26 cellular contexts compared by ENCODE assay signal in genomic region chr9:95175523-95175922, GRCh38.
A peak's percentile ranks its signal among the peaks of the same experiment; 100 is the strongest.
DNase-seq lines count a peak whose midpoint lies in the region; ATAC-seq lines count a peak whose summit lies in the region.
"Had no signal": no experiment of that assay in that cellular context is flagged by ENCODE, and none has a peak within 500 bp of the region (broad histone marks: within the 10 kb centered on the region; RNA-seq: fewer than 3 reads in every experiment).

No MANE protein-coding gene starts in this region.

- H3K27me3 ChIP-seq in stomach smooth muscle (ENCODE audit: control insufficient read depth in 1 of 2, insufficient read depth in 2 of 2, low read length in 2 of 2): no peaks in the 10 kb centered on the region
- H3K27me3 ChIP-seq: ascending aorta, ovary, upper lobe of right lung had no signal

- DNase-seq in NCI-H748 (lab: John Stamatoyannopoulos, UW; ENCODE audit: unreplicated experiment) (peak; percentile 52), NCI-H748 treated with DMSO at 0.1 percent for 48 hours (lab: John Stamatoyannopoulos, UW) (no peak), NCI-H2107 treated with DMSO at 0.1 percent for 48 hours (lab: John Stamatoyannopoulos, UW; ENCODE audit: unreplicated experiment) (peak; percentile 83), NCI-H69 (lab: John Stamatoyannopoulos, UW) (peak; percentile 98)
- no peak for DNase-seq in activated naive CD4-positive, alpha-beta T cell treated with anti-CD3 and anti-CD28 coated beads, Interleukin-2, amount 10 ng/mL, durations not matched to agents 7 days and 5 days
- DNase-seq: activated CD4-positive, alpha-beta T cell treated with anti-CD3 and anti-CD28 coated beads, Interleukin-2, amount 10 ng/mL, durations not matched to agents 7 days and 5 days; DND-41; HCEC 1CT; islet precursor cell; naive thymus-derived CD4-positive, alpha-beta T cell; NCI-H1436 treated with DMSO at 0.1 percent for 48 hours; NCI-H774; ovary; stimulated activated CD4-positive, alpha-beta T cell treated with anti-CD3 and anti-CD28 coated beads, Interleukin-2, amount 100 ng/mL, for 24 hours; upper lobe of right lung had no signal

- peaks cover 4% of the 10 kb centered on the region for H3K36me3 Mint-ChIP-seq in activated naive CD4-positive, alpha-beta T cell treated with anti-CD3 and anti-CD28 coated beads, Interleukin-2, amount 10 ng/mL, durations not matched to agents 7 days and 5 days
- H3K36me3 Mint-ChIP-seq: mesothelial cell of epicardium had no signal

- H3K36me3 ChIP-seq in stomach smooth muscle (ENCODE audit: control insufficient read depth in 2 of 2, insufficient read depth in 2 of 2, low read length in 2 of 2): no peaks in the 10 kb centered on the region
- H3K36me3 ChIP-seq: ascending aorta, ovary, upper lobe of right lung had no signal

- no peak overlapping the region for H3K4me3 ChIP-seq in stomach smooth muscle (ENCODE audit: low read length in 2 of 2)
- H3K4me3 ChIP-seq: ascending aorta, ovary, smooth muscle cell, upper lobe of right lung had no signal

- no peak overlapping the region for H3K9ac ChIP-seq in stomach smooth muscle (ENCODE audit: low read length in 2 of 2)

- peaks cover 9% of the 10 kb centered on the region for H3K4me1 ChIP-seq in stomach smooth muscle (ENCODE audit: control insufficient read depth, insufficient read depth, low read length)
- H3K4me1 ChIP-seq: ascending aorta had no signal

- no peaks in the 10 kb centered on the region for H3K9me3 Mint-ChIP-seq in activated naive CD4-positive, alpha-beta T cell treated with anti-CD3 and anti-CD28 coated beads, Interleukin-2, amount 10 ng/mL, durations not matched to agents 7 days and 5 days
- H3K9me3 Mint-ChIP-seq: activated CD4-positive, alpha-beta T cell treated with anti-CD3 and anti-CD28 coated beads, Interleukin-2, amount 10 ng/mL, durations not matched to agents 7 days and 5 days; mesothelial cell of epicardium; T-helper 2 cell treated with Interferon-gamma antibody and Interleukin-4, amounts not matched to agents 5 μg/mL and 100 μg/mL, for 36 hours had no signal

- peaks cover 9% of the 10 kb centered on the region for H3K4me1 Mint-ChIP-seq in activated naive CD4-positive, alpha-beta T cell treated with anti-CD3 and anti-CD28 coated beads, Interleukin-2, amount 10 ng/mL, durations not matched to agents 7 days and 5 days
- H3K4me1 Mint-ChIP-seq: B cell had no signal

- no peaks in the 10 kb centered on the region for H3K27me3 Mint-ChIP-seq in activated naive CD4-positive, alpha-beta T cell treated with anti-CD3 and anti-CD28 coated beads, Interleukin-2, amount 10 ng/mL, durations not matched to agents 7 days and 5 days
- H3K27me3 Mint-ChIP-seq: activated CD4-positive, alpha-beta T cell treated with anti-CD3 and anti-CD28 coated beads, Interleukin-2, amount 10 ng/mL, durations not matched to agents 7 days and 5 days; activated naive CD8-positive, alpha-beta T cell; B cell; naive thymus-derived CD4-positive, alpha-beta T cell had no signal

- H3K4me3 Mint-ChIP-seq in activated naive CD4-positive, alpha-beta T cell treated with anti-CD3 and anti-CD28 coated beads, Interleukin-2, amount 10 ng/mL, durations not matched to agents 7 days and 5 days: no peak overlapping the region
- H3K4me3 Mint-ChIP-seq: activated CD4-positive, alpha-beta T cell treated with anti-CD3 and anti-CD28 coated beads, Interleukin-2, amount 10 ng/mL, durations not matched to agents 7 days and 5 days; activated naive CD8-positive, alpha-beta T cell; B cell; mesothelial cell of epicardium; naive thymus-derived CD4-positive, alpha-beta T cell; T-helper 2 cell treated with Interferon-gamma antibody and Interleukin-4, amounts not matched to agents 5 μg/mL and 100 μg/mL, for 36 hours had no signal

- CTCF ChIA-PET in activated naive CD4-positive, alpha-beta T cell treated with anti-CD3 and anti-CD28 coated beads, Interleukin-2, amount 10 ng/mL, durations not matched to agents 7 days and 5 days (lab: Charles Lee): interaction anchor here (1.2 kb wide), 1 partner anchor 25 kb away, joined by 3 read pairs; no protein-coding TSS in a partner anchor

- H3K9me3 ChIP-seq in stomach smooth muscle (ENCODE audit: control insufficient read depth in 2 of 2, low read length in 2 of 2): no peaks in the 10 kb centered on the region
- H3K9me3 ChIP-seq: ascending aorta, ovary, upper lobe of right lung had no signal

- ATAC-seq in GM21737 (IDR thresholded peaks at IDR 0.05; ENCODE audit: unreplicated experiment): no peak
- ATAC-seq in HG02938 (IDR thresholded peaks at IDR 0.05; ENCODE audit: unreplicated experiment): no peak
- ATAC-seq: naive thymus-derived CD4-positive, alpha-beta T cell; Right ventricle myocardium inferior; upper lobe of right lung had no signal

- H3K27ac Mint-ChIP-seq in activated naive CD4-positive, alpha-beta T cell treated with anti-CD3 and anti-CD28 coated beads, Interleukin-2, amount 10 ng/mL, durations not matched to agents 7 days and 5 days: no peak overlapping the region
- H3K27ac Mint-ChIP-seq: activated CD4-positive, alpha-beta T cell treated with anti-CD3 and anti-CD28 coated beads, Interleukin-2, amount 10 ng/mL, durations not matched to agents 7 days and 5 days; activated naive CD8-positive, alpha-beta T cell; B cell; mesothelial cell of epicardium; naive thymus-derived CD4-positive, alpha-beta T cell; T-helper 2 cell treated with Interferon-gamma antibody and Interleukin-4, amounts not matched to agents 5 μg/mL and 100 μg/mL, for 36 hours had no signal

- peak overlapping the region; percentile 6 for H3K27ac ChIP-seq in stomach smooth muscle (ENCODE audit: low read length)
- H3K27ac ChIP-seq: ascending aorta, ovary, upper lobe of right lung, VCaP had no signal

Comparison
In these comparisons a context has a peak if more than half of its experiments do, and no peak if none do; other contexts are left out.
1. DNase-seq: peak in NCI-H748 (single experiment), NCI-H2107 treated with DMSO at 0.1 percent for 48 hours (single experiment) and NCI-H69 (single experiment); none in NCI-H748 treated with DMSO at 0.1 percent for 48 hours (single experiment) and activated naive CD4-positive, alpha-beta T cell treated with anti-CD3 and anti-CD28 coated beads, Interleukin-2, amount 10 ng/mL, durations not matched to agents 7 days and 5 days (single experiment).